ENCODE assay signal across 12 cellular contexts in the genomic region with DNA sequence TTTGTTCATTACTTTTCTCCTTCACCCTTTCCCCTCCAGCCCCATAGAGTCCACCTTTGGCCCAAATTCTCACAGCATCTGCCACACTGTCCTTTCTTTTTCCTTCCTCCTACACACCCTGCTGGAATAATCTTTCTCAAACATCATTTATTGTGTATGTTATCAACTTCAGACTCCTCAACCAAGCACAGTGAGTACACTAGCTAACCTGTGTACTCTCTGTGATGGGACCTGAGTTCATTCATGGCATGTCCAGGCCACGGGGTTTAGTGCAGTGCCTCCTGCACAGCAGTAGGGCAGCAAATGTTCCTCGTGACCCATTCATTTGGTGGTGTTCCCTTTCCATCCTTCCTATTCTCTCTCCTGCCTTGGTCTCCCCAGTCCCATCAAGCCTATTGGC. TPM values are rescaled to one million over a fixed set of nuclear protein-coding genes. Genes with fewer than 3 reads are reported as not detected.
DNase-seq lines count a peak whose midpoint lies in the region; ATAC-seq, FAIRE-seq and TF ChIP-seq lines count a peak whose summit lies in the region.
"Had no signal": no experiment of that assay in that cellular context is flagged by ENCODE, and none has a peak within 500 bp of the region (broad histone marks: within the 10 kb centered on the region; RNA-seq: fewer than 3 reads in every experiment).

No MANE protein-coding gene starts in this region.

- H3K27me3 Mint-ChIP-seq in activated naive CD8-positive, alpha-beta T cell treated with anti-CD3 and anti-CD28 coated beads for 36 hours: no peaks in the 10 kb centered on the region
- no peaks in the 10 kb centered on the region for H3K27me3 Mint-ChIP-seq in stimulated activated naive CD8-positive, alpha-beta T cell treated with anti-CD3 and anti-CD28 coated beads, Interleukin-15, amount 100 ng/mL, for 72 hours

- H3K4me3 ChIP-seq in KMS-11 (IDR thresholded peaks at IDR 0.05; ENCODE audit: insufficient read depth, low read depth, low read length) (no peak overlapping the region), HepG2 (replicated peaks in 1 of 3; ENCODE audit: insufficient read depth in 1 of 3, low read depth in 2 of 3, low read length in 3 of 3) (peak overlapping the region in 2 of 3 experiments; percentile 5 to 88; a peak in 2 of 6 replicates), Karpas-422 (ENCODE audit: low read length) (no peak overlapping the region)

- H3K4me1 Mint-ChIP-seq in activated naive CD8-positive, alpha-beta T cell treated with anti-CD3 and anti-CD28 coated beads for 36 hours: peaks cover 74% of the 10 kb centered on the region
- peaks cover 77% of the 10 kb centered on the region for H3K4me1 Mint-ChIP-seq in stimulated activated naive CD8-positive, alpha-beta T cell treated with anti-CD3 and anti-CD28 coated beads, Interleukin-15, amount 100 ng/mL, for 72 hours

- TF ChIP-seq EP300 in HepG2 (IDR thresholded peaks at IDR 0.05; ENCODE audit: low read depth in 2 of 2, low read length in 2 of 2) (no peak), HepG2 (CRISPR knock-in tag; IDR thresholded peaks at IDR 0.05; ENCODE audit: borderline replicate concordance) (no peak)

- peak overlapping the region; percentile 52 for H3K27ac Mint-ChIP-seq in activated naive CD8-positive, alpha-beta T cell treated with anti-CD3 and anti-CD28 coated beads for 36 hours
- peak overlapping the region in 1 of 2 donors; percentile 66 for H3K27ac Mint-ChIP-seq in stimulated activated naive CD8-positive, alpha-beta T cell treated with anti-CD3 and anti-CD28 coated beads, Interleukin-15, amount 100 ng/mL, for 72 hours

- DNase-seq in activated naive CD8-positive, alpha-beta T cell treated with anti-CD3 and anti-CD28 coated beads for 36 hours: no peak
- no peak for DNase-seq in HepG2 (ENCODE audit: low spot score)
- DNase-seq in stimulated activated naive CD8-positive, alpha-beta T cell treated with anti-CD3 and anti-CD28 coated beads, Interleukin-15, amount 100 ng/mL, for 72 hours: no peak
- DNase-seq in Karpas-422: no peak
- no peak for DNase-seq in DMS114 treated with DMSO at 0.1 percent for 48 hours (lab: John Stamatoyannopoulos, UW; ENCODE audit: unreplicated experiment)
- no peak for DNase-seq in NCI-H187 treated with DMSO at 0.1 percent for 48 hours (lab: John Stamatoyannopoulos, UW)
- no peak for DNase-seq in activated CD8-positive, alpha-beta memory T cell treated with anti-CD3 and anti-CD28 coated beads for 24 hours
- DNase-seq: NCI-H446 had no signal

- in situ Hi-C loops in HepG2 (cut with HindIII; ENCODE audit: extremely low pct_ligation_motif_present, low pct_unique_long_range_greater_than_20kb): loop anchor here (5.0 to 10.0 kb wide), 2 partner anchors 42 to 415 kb away; a partner anchor contains a TSS

- 2% methylated on average over 2 of the region's 2 CpGs for WGBS in HepG2 (ENCODE audit: low lambda C conversion rate)

- intact Hi-C loops in HepG2 (cut with micrococcal nuclease; ENCODE audit: unreplicated experiment): loop anchor here (10.0 kb wide), 1 partner anchor 435 kb away; a partner anchor contains a TSS

- H3K36me3 Mint-ChIP-seq in activated naive CD8-positive, alpha-beta T cell treated with anti-CD3 and anti-CD28 coated beads for 36 hours: peaks cover 7% of the 10 kb centered on the region
- H3K36me3 Mint-ChIP-seq: WTC11 had no signal

- no TSS peak for BruUV-seq in HepG2 (replicated peaks; lab: Mats Ljungman, UMichigan)

- TF ChIP-seq CTCF in KMS-11 (conservative IDR thresholded peaks at IDR 0.05; ENCODE audit: low read depth, low read length): no peak
- TF ChIP-seq CTCF in HepG2 (CRISPR knock-in tag; IDR thresholded peaks at IDR 0.05): no peak

- CTCF ChIA-PET in HepG2 (lab: Yijun Ruan, JAX; ENCODE audit: low intra/inter-chr PET ratio, low total read pairs): no interaction called here

- peak overlapping the region; percentile 96 for H3K27ac ChIP-seq in KMS-11
- no peak overlapping the region for H3K27ac ChIP-seq in HepG2 (ENCODE audit: extremely low read length, insufficient read depth, low read length)
- no peak overlapping the region for H3K27ac ChIP-seq in Karpas-422 (ENCODE audit: low read length)

- TF ChIP-seq POLR2A in HepG2 (IDR thresholded peaks at IDR 0.05; ENCODE audit: insufficient read depth in 1 of 2, low read depth in 2 of 2, low read length in 2 of 2): no peak

- H3K4me3 Mint-ChIP-seq in activated naive CD8-positive, alpha-beta T cell treated with anti-CD3 and anti-CD28 coated beads for 36 hours: no peak overlapping the region
- peak overlapping the region; percentile 8 to 45 for H3K4me3 Mint-ChIP-seq in stimulated activated naive CD8-positive, alpha-beta T cell treated with anti-CD3 and anti-CD28 coated beads, Interleukin-15, amount 100 ng/mL, for 72 hours

- H3K9ac ChIP-seq in KMS-11: peak overlapping the region; percentile 96; the same call in 1 of the 2 replicates
- H3K9ac ChIP-seq in HepG2 (ENCODE audit: insufficient read depth, low read depth, low read length): no peak overlapping the region
- no peak overlapping the region for H3K9ac ChIP-seq in Karpas-422 (ENCODE audit: low read length)

- no peak for TF ChIP-seq RAD21 in HepG2 (CRISPR knock-in tag; IDR thresholded peaks at IDR 0.05)

- POLR2A ChIA-PET in HepG2 (lab: Yijun Ruan, JAX): no interaction called here

- H3K4me2 ChIP-seq in KMS-11 (peak overlapping the region; percentile 97), HepG2 (ENCODE audit: low read depth, low read length) (peak overlapping the region; percentile 100), Karpas-422 (ENCODE audit: low read depth, low read length, poor library complexity, severe bottlenecking) (no peak overlapping the region)

- H3K9me3 ChIP-seq in HepG2 (ENCODE audit: low read length) (no peaks in the 10 kb centered on the region), Karpas-422 (ENCODE audit: low read length) (no peaks in the 10 kb centered on the region)

- H3K4me1 ChIP-seq in KMS-11 (ENCODE audit: low read depth, poor library complexity, severe bottlenecking): peaks cover 76% of the 10 kb centered on the region
- H3K4me1 ChIP-seq in HepG2 (ENCODE audit: insufficient read depth, low read length): peaks cover 78% of the 10 kb centered on the region
- H3K4me1 ChIP-seq in Karpas-422 (ENCODE audit: low read length): peaks cover 48% of the 10 kb centered on the region

- no peak for FAIRE-seq in HepG2 (lab: Jason Lieb, UNC)
- FAIRE-seq: colon, islet of Langerhans had no signal

- H3K79me2 ChIP-seq in KMS-11 (ENCODE audit: insufficient read depth, low read depth) (no peaks in the 10 kb centered on the region), HepG2 (ENCODE audit: insufficient read depth, low read length) (no peaks in the 10 kb centered on the region), Karpas-422 (ENCODE audit: low read length) (no peaks in the 10 kb centered on the region)

- no peaks in the 10 kb centered on the region for H3K9me3 Mint-ChIP-seq in activated naive CD8-positive, alpha-beta T cell treated with anti-CD3 and anti-CD28 coated beads for 36 hours
- no peaks in the 10 kb centered on the region for H3K9me3 Mint-ChIP-seq in stimulated activated naive CD8-positive, alpha-beta T cell treated with anti-CD3 and anti-CD28 coated beads, Interleukin-15, amount 100 ng/mL, for 72 hours
- H3K9me3 Mint-ChIP-seq: WTC11 had no signal

- H4K20me1 ChIP-seq in KMS-11 (ENCODE audit: insufficient read depth): no peaks in the 10 kb centered on the region
- H4K20me1 ChIP-seq in HepG2 (ENCODE audit: insufficient read depth, low read length): no peaks in the 10 kb centered on the region
- H4K20me1 ChIP-seq in Karpas-422 (ENCODE audit: insufficient read depth, low read depth, low read length): no peaks in the 10 kb centered on the region

- H3K27me3 ChIP-seq in KMS-11 (ENCODE audit: insufficient read depth, low read depth): no peaks in the 10 kb centered on the region
- H3K27me3 ChIP-seq in HepG2 (ENCODE audit: control insufficient read depth in 1 of 2, insufficient read depth in 2 of 2, low read length in 2 of 2): no peaks in the 10 kb centered on the region; a peak in 1 of 5 replicates
- H3K27me3 ChIP-seq in Karpas-422 (ENCODE audit: low read length): no peaks in the 10 kb centered on the region

- no peaks in the 10 kb centered on the region for H3K9me2 ChIP-seq in Karpas-422 (replicated peaks; ENCODE audit: insufficient read depth, low read length)

- no peak for ATAC-seq in HepG2
- no peak for ATAC-seq in stimulated activated naive CD8-positive, alpha-beta T cell treated with anti-CD3 and anti-CD28 coated beads, Interleukin-15, amount 100 ng/mL, for 72 hours

- H3K36me3 ChIP-seq in KMS-11 (ENCODE audit: insufficient read depth): no peaks in the 10 kb centered on the region
- H3K36me3 ChIP-seq in HepG2 (replicated peaks in 1 of 2; ENCODE audit: control insufficient read depth in 1 of 2, insufficient read depth in 2 of 2, low read length in 2 of 2): no peaks in the 10 kb centered on the region
- no peaks in the 10 kb centered on the region for H3K36me3 ChIP-seq in Karpas-422 (ENCODE audit: insufficient read depth, low read length)

- peak overlapping the region; percentile 77; the same call in 1 of the 2 replicates for H2AFZ ChIP-seq in KMS-11 (ENCODE audit: low read depth)
- H2AFZ ChIP-seq in HepG2 (ENCODE audit: low read length): no peak overlapping the region
- no peak overlapping the region for H2AFZ ChIP-seq in Karpas-422 (ENCODE audit: low read length)

RNA-seq across cellular contexts. Expression of a gene that starts 7.1 kb away (rescaled TPM):
- total RNA-seq in activated naive CD8-positive, alpha-beta T cell treated with anti-CD3 and anti-CD28 coated beads for 36 hours: 1 to 10 TPM; 1.8 to 2.0 TPM
- not detected in 2 replicates for total RNA-seq in HepG2 (2016; rRNA removed; fragmentation: Illumina TruSeq; extraction: Trizol)
- not detected in 2 replicates for total RNA-seq in HepG2 (2016; cell fraction: cytosol; rRNA removed; fragmentation: Illumina TruSeq; extraction: Trizol; ENCODE audit: low read depth)
- 0.17 TPM in 1 of 2 replicates, not detected in the other for total RNA-seq in HepG2 (2016; cell fraction: insoluble cytoplasmic fraction; rRNA removed; fragmentation: Illumina TruSeq; extraction: Trizol)
- total RNA-seq in HepG2 (2016; cell fraction: membrane; rRNA removed; fragmentation: Illumina TruSeq; extraction: Trizol): not detected in 2 replicates
- not detected in 2 replicates for total RNA-seq in HepG2 (2016; cell fraction: nucleus; rRNA removed; fragmentation: Illumina TruSeq; extraction: Trizol)
- polyA plus RNA-seq in HepG2 (2011; rRNA removed): 1.3 and 1.4 TPM in 2 replicates
- 0.71 and 1.0 TPM in 2 replicates for polyA plus RNA-seq in HepG2 (2011; cell fraction: cytosol; rRNA removed)
- 4.4 and 4.7 TPM in 2 replicates for polyA plus RNA-seq in HepG2 (2011; cell fraction: nucleus; rRNA removed)
- 0.15 and 0.76 TPM in 2 replicates for polyA plus RNA-seq in HepG2 (2012)
- polyA plus RNA-seq in HepG2 (2016; cell fraction: cytosol; fragmentation: Illumina TruSeq; extraction: Trizol; ENCODE audit: low read depth): 0.15 TPM in 1 of 2 replicates, not detected in the other
- polyA plus RNA-seq in HepG2 (2016; cell fraction: insoluble cytoplasmic fraction; fragmentation: Illumina TruSeq; extraction: Trizol; ENCODE audit: low read depth): not detected in 2 replicates
- not detected in 2 replicates for polyA plus RNA-seq in HepG2 (2016; cell fraction: membrane; fragmentation: Illumina TruSeq; extraction: Trizol; ENCODE audit: low read depth)
- 0.47 TPM in 1 of 2 replicates, not detected in the other for polyA plus RNA-seq in HepG2 (2016; cell fraction: nucleus; fragmentation: Illumina TruSeq; extraction: Trizol; ENCODE audit: insufficient read depth, low read depth)
- polyA minus RNA-seq in HepG2 (2011; rRNA and poly(A)+ RNA removed; ENCODE audit: low replicate concordance): 0.21 and 0.38 TPM in 2 replicates
- not detected in 2 replicates for polyA minus RNA-seq in HepG2 (2011; cell fraction: cytosol; rRNA and poly(A)+ RNA removed)
- polyA minus RNA-seq in HepG2 (2011; cell fraction: nucleus; rRNA and poly(A)+ RNA removed): 1.2 TPM in 1 of 2 replicates, not detected in the other
- total RNA-seq in Karpas-422 (2014; rRNA removed; shearing (Covaris generic); ENCODE audit: low replicate concordance): 0.60 and 1.6 TPM in 2 replicates

RNA-seq across cellular contexts. Expression of a gene that starts 41.0 kb away (rescaled TPM):
- 100 to 1,000 TPM; 110 TPM for total RNA-seq in activated naive CD8-positive, alpha-beta T cell treated with anti-CD3 and anti-CD28 coated beads for 36 hours
- total RNA-seq in HepG2 (2016; rRNA removed; fragmentation: Illumina TruSeq; extraction: Trizol): 17.4 and 30.9 TPM in 2 replicates
- 9.1 and 9.8 TPM in 2 replicates for total RNA-seq in HepG2 (2016; cell fraction: cytosol; rRNA removed; fragmentation: Illumina TruSeq; extraction: Trizol; ENCODE audit: low read depth)
- total RNA-seq in HepG2 (2016; cell fraction: insoluble cytoplasmic fraction; rRNA removed; fragmentation: Illumina TruSeq; extraction: Trizol): 17.4 and 28.9 TPM in 2 replicates
- 15.6 and 16.6 TPM in 2 replicates for total RNA-seq in HepG2 (2016; cell fraction: membrane; rRNA removed; fragmentation: Illumina TruSeq; extraction: Trizol)
- 13.7 and 15.0 TPM in 2 replicates for total RNA-seq in HepG2 (2016; cell fraction: nucleus; rRNA removed; fragmentation: Illumina TruSeq; extraction: Trizol)
- polyA plus RNA-seq in HepG2 (2011; rRNA removed): 6.9 and 8.0 TPM in 2 replicates
- 4.0 and 5.9 TPM in 2 replicates for polyA plus RNA-seq in HepG2 (2011; cell fraction: cytosol; rRNA removed)
- polyA plus RNA-seq in HepG2 (2011; cell fraction: nucleus; rRNA removed): 2.9 and 3.5 TPM in 2 replicates
- polyA plus RNA-seq in HepG2 (2012): 13.9 and 16.1 TPM in 2 replicates
- polyA plus RNA-seq in HepG2 (2016; cell fraction: cytosol; fragmentation: Illumina TruSeq; extraction: Trizol; ENCODE audit: low read depth): 2.6 and 2.8 TPM in 2 replicates
- 46.6 and 52.0 TPM in 2 replicates for polyA plus RNA-seq in HepG2 (2016; cell fraction: insoluble cytoplasmic fraction; fragmentation: Illumina TruSeq; extraction: Trizol; ENCODE audit: low read depth)
- 10.4 and 11.9 TPM in 2 replicates for polyA plus RNA-seq in HepG2 (2016; cell fraction: membrane; fragmentation: Illumina TruSeq; extraction: Trizol; ENCODE audit: low read depth)
- 24.1 and 24.8 TPM in 2 replicates for polyA plus RNA-seq in HepG2 (2016; cell fraction: nucleus; fragmentation: Illumina TruSeq; extraction: Trizol; ENCODE audit: insufficient read depth, low read depth)
- polyA minus RNA-seq in HepG2 (2011; rRNA and poly(A)+ RNA removed; ENCODE audit: low replicate concordance): 4.5 and 8.4 TPM in 2 replicates
- polyA minus RNA-seq in HepG2 (2011; cell fraction: cytosol; rRNA and poly(A)+ RNA removed): 6.9 and 7.1 TPM in 2 replicates
- 7.6 and 10.1 TPM in 2 replicates for polyA minus RNA-seq in HepG2 (2011; cell fraction: nucleus; rRNA and poly(A)+ RNA removed)
- 22.9 and 28.3 TPM in 2 replicates for total RNA-seq in Karpas-422 (2014; rRNA removed; shearing (Covaris generic); ENCODE audit: low replicate concordance)

RNA-seq across cellular contexts. Expression of a gene that starts 46.7 kb away (rescaled TPM):
- not detected for total RNA-seq in activated naive CD8-positive, alpha-beta T cell treated with anti-CD3 and anti-CD28 coated beads for 36 hours
- total RNA-seq in HepG2 (2016; rRNA removed; fragmentation: Illumina TruSeq; extraction: Trizol): not detected in 2 replicates
- total RNA-seq in HepG2 (2016; cell fraction: cytosol; rRNA removed; fragmentation: Illumina TruSeq; extraction: Trizol; ENCODE audit: low read depth): not detected in 2 replicates
- not detected in 2 replicates for total RNA-seq in HepG2 (2016; cell fraction: insoluble cytoplasmic fraction; rRNA removed; fragmentation: Illumina TruSeq; extraction: Trizol)
- not detected in 2 replicates for total RNA-seq in HepG2 (2016; cell fraction: membrane; rRNA removed; fragmentation: Illumina TruSeq; extraction: Trizol)
- total RNA-seq in HepG2 (2016; cell fraction: nucleus; rRNA removed; fragmentation: Illumina TruSeq; extraction: Trizol): not detected in 2 replicates
- polyA plus RNA-seq in HepG2 (2011; rRNA removed): not detected in 2 replicates
- not detected in 2 replicates for polyA plus RNA-seq in HepG2 (2011; cell fraction: cytosol; rRNA removed)
- not detected in 2 replicates for polyA plus RNA-seq in HepG2 (2011; cell fraction: nucleus; rRNA removed)
- polyA plus RNA-seq in HepG2 (2012): not detected in 2 replicates
- not detected in 2 replicates for polyA plus RNA-seq in HepG2 (2016; cell fraction: cytosol; fragmentation: Illumina TruSeq; extraction: Trizol; ENCODE audit: low read depth)
- polyA plus RNA-seq in HepG2 (2016; cell fraction: insoluble cytoplasmic fraction; fragmentation: Illumina TruSeq; extraction: Trizol; ENCODE audit: low read depth): not detected in 2 replicates
- polyA plus RNA-seq in HepG2 (2016; cell fraction: membrane; fragmentation: Illumina TruSeq; extraction: Trizol; ENCODE audit: low read depth): not detected in 2 replicates
- not detected in 2 replicates for polyA plus RNA-seq in HepG2 (2016; cell fraction: nucleus; fragmentation: Illumina TruSeq; extraction: Trizol; ENCODE audit: insufficient read depth, low read depth)
- polyA minus RNA-seq in HepG2 (2011; rRNA and poly(A)+ RNA removed; ENCODE audit: low replicate concordance): not detected in 2 replicates
- polyA minus RNA-seq in HepG2 (2011; cell fraction: cytosol; rRNA and poly(A)+ RNA removed): not detected in 2 replicates
- polyA minus RNA-seq in HepG2 (2011; cell fraction: nucleus; rRNA and poly(A)+ RNA removed): not detected in 2 replicates
- total RNA-seq in Karpas-422 (2014; rRNA removed; shearing (Covaris generic); ENCODE audit: low replicate concordance): not detected in 2 replicates

RNA-seq across cellular contexts. Expression of a gene that starts 51.1 kb away (rescaled TPM):
- not detected for total RNA-seq in activated naive CD8-positive, alpha-beta T cell treated with anti-CD3 and anti-CD28 coated beads for 36 hours
- total RNA-seq in HepG2 (2016; rRNA removed; fragmentation: Illumina TruSeq; extraction: Trizol): not detected in 2 replicates
- total RNA-seq in HepG2 (2016; cell fraction: cytosol; rRNA removed; fragmentation: Illumina TruSeq; extraction: Trizol; ENCODE audit: low read depth): not detected in 2 replicates
- total RNA-seq in HepG2 (2016; cell fraction: insoluble cytoplasmic fraction; rRNA removed; fragmentation: Illumina TruSeq; extraction: Trizol): not detected in 2 replicates
- not detected in 2 replicates for total RNA-seq in HepG2 (2016; cell fraction: membrane; rRNA removed; fragmentation: Illumina TruSeq; extraction: Trizol)
- total RNA-seq in HepG2 (2016; cell fraction: nucleus; rRNA removed; fragmentation: Illumina TruSeq; extraction: Trizol): not detected in 2 replicates
- not detected in 2 replicates for polyA plus RNA-seq in HepG2 (2011; rRNA removed)
- not detected in 2 replicates for polyA plus RNA-seq in HepG2 (2011; cell fraction: cytosol; rRNA removed)
- not detected in 2 replicates for polyA plus RNA-seq in HepG2 (2011; cell fraction: nucleus; rRNA removed)
- not detected in 2 replicates for polyA plus RNA-seq in HepG2 (2012)
- polyA plus RNA-seq in HepG2 (2016; cell fraction: cytosol; fragmentation: Illumina TruSeq; extraction: Trizol; ENCODE audit: low read depth): not detected in 2 replicates
- not detected in 2 replicates for polyA plus RNA-seq in HepG2 (2016; cell fraction: insoluble cytoplasmic fraction; fragmentation: Illumina TruSeq; extraction: Trizol; ENCODE audit: low read depth)
- polyA plus RNA-seq in HepG2 (2016; cell fraction: membrane; fragmentation: Illumina TruSeq; extraction: Trizol; ENCODE audit: low read depth): not detected in 2 replicates
- polyA plus RNA-seq in HepG2 (2016; cell fraction: nucleus; fragmentation: Illumina TruSeq; extraction: Trizol; ENCODE audit: insufficient read depth, low read depth): not detected in 2 replicates
- polyA minus RNA-seq in HepG2 (2011; rRNA and poly(A)+ RNA removed; ENCODE audit: low replicate concordance): not detected in 2 replicates
- polyA minus RNA-seq in HepG2 (2011; cell fraction: cytosol; rRNA and poly(A)+ RNA removed): not detected in 2 replicates
- not detected in 2 replicates for polyA minus RNA-seq in HepG2 (2011; cell fraction: nucleus; rRNA and poly(A)+ RNA removed)
- not detected in 2 replicates for total RNA-seq in Karpas-422 (2014; rRNA removed; shearing (Covaris generic); ENCODE audit: low replicate concordance)

Comparison
In these comparisons a context has a peak if more than half of its experiments do, and no peak if none do; other contexts are left out.
1. H3K4me3 ChIP-seq: peak in HepG2 (2 of 3); none in KMS-11 (single experiment) and Karpas-422 (single experiment).